23 cellular contexts compared by ENCODE assay signal in the genomic region with DNA sequence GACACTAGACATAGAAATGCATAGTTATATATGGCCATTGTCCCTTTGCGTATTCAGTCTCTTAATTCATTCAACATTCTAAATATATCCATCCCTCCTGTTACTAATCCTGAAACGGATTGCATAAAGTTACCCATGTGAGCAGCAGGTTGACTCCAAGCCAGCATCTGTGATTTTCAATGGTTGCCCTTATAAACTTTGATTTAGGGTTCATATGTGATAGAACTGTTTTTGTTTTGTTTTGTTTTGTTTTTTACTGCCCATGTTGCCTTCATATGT. TPM values are rescaled to one million over a fixed set of nuclear protein-coding genes. Genes with fewer than 3 reads are reported as not detected.
"Had no signal": no experiment of that assay in that cellular context is flagged by ENCODE, and none has a peak within 500 bp of the region (broad histone marks: within the 10 kb centered on the region; RNA-seq: fewer than 3 reads in every experiment).

No MANE protein-coding gene starts in this region.

- ATAC-seq: activated CD8-positive, alpha-beta memory T cell treated with anti-CD3 and anti-CD28 coated beads, Interleukin-2, amount 10 ng/mL, durations not matched to agents 7 days and 5 days; activated CD8-positive, alpha-beta T cell treated with anti-CD3 and anti-CD28 coated beads, Interleukin-2, amount 10 ng/mL, durations not matched to agents 7 days and 5 days had no signal

- H3K36me3 ChIP-seq: ascending aorta, breast epithelium, cardiac muscle cell, gastrocnemius medialis had no signal

- H3K27me3 ChIP-seq: ascending aorta, breast epithelium, cardiac muscle cell, dorsolateral prefrontal cortex, foreskin keratinocyte, gastrocnemius medialis had no signal

- H3K27ac ChIP-seq: ascending aorta, breast epithelium, cardiac muscle cell, coronary artery, dorsolateral prefrontal cortex, foreskin keratinocyte had no signal

- DNase-seq: activated CD4-positive, alpha-beta memory T cell treated with anti-CD3 and anti-CD28 coated beads for 36 hours; activated CD4-positive, CD25-positive, alpha-beta regulatory T cell; activated CD4-positive, CD25-positive, alpha-beta regulatory T cell treated with anti-CD3 and anti-CD28 coated beads, Interleukin-2, amount 50 U/mL, for 72 hours; activated CD8-positive, alpha-beta memory T cell treated with anti-CD3 and anti-CD28 coated beads, Interleukin-2, amount 50 U/mL, for 4 hours; activated gamma-delta T cell; activated naive CD4-positive, alpha-beta T cell; activated naive CD8-positive, alpha-beta T cell treated with anti-CD3 and anti-CD28 coated beads, Interleukin-2, amount 10 ng/mL, durations not matched to agents 7 days and 5 days had no signal

- H3K4me3 ChIP-seq: ascending aorta, breast epithelium, cardiac muscle cell, coronary artery, gastrocnemius medialis had no signal

- H3K4me1 ChIP-seq: ascending aorta had no signal

- H3K9me3 ChIP-seq: ascending aorta, breast epithelium, gastrocnemius medialis had no signal

RNA-seq across cellular contexts. Expression of gene DENND2A, which starts 13.4 kb away (rescaled TPM):
- total RNA-seq: activated CD4-positive, alpha-beta memory T cell treated with anti-CD3 and anti-CD28 coated beads for 36 hours; activated CD4-positive, alpha-beta T cell treated with anti-CD3 and anti-CD28 coated beads for 36 hours; activated CD4-positive, alpha-beta T cell treated with anti-CD3 and anti-CD28 coated beads, Interleukin-2, amount 10 ng/mL, durations not matched to agents 24 days and 14 days; activated CD8-positive, alpha-beta memory T cell treated with anti-CD3 and anti-CD28 coated beads for 36 hours; activated CD8-positive, alpha-beta T cell treated with anti-CD3 and anti-CD28 coated beads, Interleukin-2, amount 10 ng/mL, durations not matched to agents 7 days and 5 days; activated naive CD4-positive, alpha-beta T cell treated with anti-CD3 and anti-CD28 coated beads, Interleukin-2, amount 50 U/mL, for 72 hours; activated naive CD8-positive, alpha-beta T cell treated with anti-CD3 and anti-CD28 coated beads, Interleukin-2, amount 10 ng/mL, durations not matched to agents 7 days and 5 days; activated T-helper 1 cell treated with anti-CD3 and anti-CD28 coated beads, Interleukin-12 subunit alpha, Interleukin-12 subunit beta, Interleukin-2, Interleukin-4 antibody, amounts not matched to agents 30 ng/mL and 10 ng/mL and 1 ng/mL, durations not matched to agents 14 hours and 24 hours and 36 hours; activated T-helper 2 cell treated with anti-CD3 and anti-CD28 coated beads, Interferon-gamma antibody, Interleukin-2, Interleukin-4, amounts not matched to agents 10 μg/mL and 5 μg/mL and 100 μg/mL, durations not matched to agents 14 hours and 24 hours and 36 hours; T-helper 1 cell treated with Interleukin-12 subunit alpha and Interleukin-12 subunit beta and Interleukin-4 antibody, amounts not matched to agents 30 ng/mL and 1 ng/mL, for 36 hours had no signal
